Comparison of ENCODE assay signal across 25 cellular contexts in the genomic region with DNA sequence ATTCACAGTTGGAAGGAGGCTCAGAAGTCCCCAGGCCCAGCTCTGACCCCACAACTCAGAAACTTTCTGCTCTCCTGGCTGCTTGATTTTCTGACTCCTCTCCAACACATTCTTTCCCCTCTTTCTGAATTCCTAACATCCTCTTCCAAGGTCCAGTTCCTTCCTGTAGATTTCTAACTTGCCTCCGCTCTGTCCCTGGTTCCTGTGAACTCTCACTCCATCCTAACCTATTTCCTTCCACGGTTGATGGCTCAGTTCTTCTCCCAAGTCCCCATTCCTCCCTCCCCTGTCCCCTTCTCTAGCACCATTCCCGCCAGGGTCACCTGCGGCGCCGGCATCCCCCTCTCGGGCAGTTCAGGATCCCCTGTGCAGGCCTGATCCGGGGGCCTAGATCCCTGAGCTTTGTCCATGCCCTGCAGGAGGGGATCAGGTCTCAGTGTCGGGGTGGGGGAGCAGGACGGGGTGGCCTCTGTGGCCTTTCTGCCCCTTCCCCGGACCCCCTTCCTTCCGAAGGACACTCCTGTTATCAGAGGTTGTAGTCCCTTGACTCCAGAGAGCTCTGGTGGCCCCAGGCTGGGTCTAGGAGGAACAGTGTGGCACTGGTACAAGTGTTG. TPM values are rescaled to one million over a fixed set of nuclear protein-coding genes. Genes with fewer than 3 reads are reported as not detected.
DNase-seq lines count a peak whose midpoint lies in the region; ATAC-seq and TF ChIP-seq lines count a peak whose summit lies in the region.
"Had no signal": no experiment of that assay in that cellular context is flagged by ENCODE, and none has a peak within 500 bp of the region (broad histone marks: within the 10 kb centered on the region; RNA-seq: fewer than 3 reads in every experiment).

No MANE protein-coding gene starts in this region.

- POLR2A ChIA-PET in GM10248 (lab: Yijun Ruan, JAX) = no interaction called here

- no peak overlapping the region for H2BK5ac ChIP-seq in H9 (ENCODE audit: insufficient read length, low read length)

- H2BK12ac ChIP-seq in H9 (ENCODE audit: insufficient read length, low read depth, low read length) = no peak overlapping the region

- no peak overlapping the region for H3K18ac ChIP-seq in H9 (ENCODE audit: insufficient read length, low read depth, low read length)

- no peaks in the 10 kb centered on the region for H3K79me2 ChIP-seq in H9 (ENCODE audit: insufficient read depth, low read length)

- H4K20me1 ChIP-seq in H9 (ENCODE audit: control insufficient read depth, insufficient read depth, insufficient read length) = no peaks in the 10 kb centered on the region

- WGBS in H9 (ENCODE audit: extremely low coverage, insufficient read length, low lambda C conversion rate) = no CpG with 5 or more reads among the region's 12 CpGs

- no peak overlapping the region for H4K5ac ChIP-seq in H9 (ENCODE audit: insufficient read length, low read depth, low read length)

- no peak overlapping the region for H3K23ac ChIP-seq in H9 (ENCODE audit: insufficient read length, low read depth, low read length)

- H3K79me1 ChIP-seq in H9 (ENCODE audit: insufficient read depth, low read depth, low read length, poor library complexity, severe bottlenecking) = no peaks in the 10 kb centered on the region

- no peak overlapping the region for H3K14ac ChIP-seq in H9 (ENCODE audit: insufficient read depth, low read length)

- H4K91ac ChIP-seq in H9 (ENCODE audit: insufficient read length, low read depth, low read length) = no peak overlapping the region

- DNase-seq in H9 (peak; percentile 13), coronary artery (ENCODE audit: low spot score) (peak; percentile 66), HPDE6-E6E7 (ENCODE audit: extremely low spot score) (no peak), GM10248 (ENCODE audit: extremely low spot score) (no peak)
- DNase-seq: activated CD4-positive, alpha-beta T cell treated with anti-CD3 and anti-CD28 coated beads for 1 hour; activated naive CD4-positive, alpha-beta T cell treated with anti-CD3 and anti-CD28 coated beads, Interleukin-2, amount 50 U/mL, for 16 hours; activated T-cell treated with anti-CD3 and anti-CD28 coated beads, Interleukin-2, amount 50 U/mL, for 4 hours; anterior cingulate cortex; CD4-positive, alpha-beta T cell; effector CD8-positive, alpha-beta T cell; KBM-7; left colon; mesenchymal stem cell; NCI-H1694 treated with DMSO at 0.1 percent for 48 hours; NCI-H526 treated with DMSO at 0.1 percent for 48 hours; Right ventricle myocardium superior; small intestine; stimulated activated CD4-positive, alpha-beta T cell treated with anti-CD3 and anti-CD28 coated beads, Interleukin-4, amount 100 ng/mL, for 1 hour; SW 1271 had no signal

- H3K4me3 Mint-ChIP-seq in H9 (no peak overlapping the region), nephron (no peak overlapping the region)
- H3K4me3 Mint-ChIP-seq: activated T-cell treated with anti-CD3 and anti-CD28 coated beads, Interleukin-2, amount 50 U/mL, for 4 hours; CD4-positive, alpha-beta T cell; stimulated activated naive CD8-positive, alpha-beta T cell treated with anti-CD3 and anti-CD28 coated beads, Interleukin-15, Interleukin-2, amounts not matched to agents 100 ng/mL and 50 ng/mL, for 24 hours; type B pancreatic cell had no signal

- no peak overlapping the region for H4K8ac ChIP-seq in H9 (replicated peaks; ENCODE audit: insufficient read length, low read depth, low read length)

- H3K4me1 ChIP-seq in H9 (ENCODE audit: insufficient read depth, low read length) = no peaks in the 10 kb centered on the region

- no peak overlapping the region for H3K9ac ChIP-seq in H9 (ENCODE audit: extremely low read depth, insufficient read length, low read length)

- H3K4me1 Mint-ChIP-seq in H9 = peaks cover 15 to 18% of the 10 kb centered on the region in 2 experiments
- peaks cover 41% of the 10 kb centered on the region for H3K4me1 Mint-ChIP-seq in nephron

- no peaks in the 10 kb centered on the region for H3K23me2 ChIP-seq in H9 (ENCODE audit: insufficient read length, low read depth, low read length, poor library complexity, severe bottlenecking)

- H2AK5ac ChIP-seq in H9 (ENCODE audit: insufficient read length, low read length) = no peak overlapping the region

- no peaks in the 10 kb centered on the region; the same call in 1 of the 2 replicates for H3K27me3 ChIP-seq in H9 (ENCODE audit: insufficient read depth, low read length)

- TF ChIP-seq CTCF in H9 (conservative IDR thresholded peaks at IDR 0.05) (no peak), coronary artery (IDR thresholded peaks at IDR 0.05) (no peak), nephron (IDR thresholded peaks at IDR 0.05; ENCODE audit: unreplicated experiment in 3 of 3) (no peak), GM10248 (IDR thresholded peaks at IDR 0.05; ENCODE audit: control extremely low read depth, extremely low read depth, low read depth, missing control alignments) (no peak)

- H3T11ph ChIP-seq in H9 (ENCODE audit: low read length) = no peak overlapping the region

- H3K27ac Mint-ChIP-seq in H9 (peak overlapping the region in 1 of 3 experiments; percentile 67; a peak in 2 of 7 replicates), nephron (peak overlapping the region; percentile 35 to 82 (median 48))
- H3K27ac Mint-ChIP-seq: CD4-positive, alpha-beta T cell; stimulated activated naive CD8-positive, alpha-beta T cell treated with anti-CD3 and anti-CD28 coated beads, Interleukin-15, Interleukin-2, amounts not matched to agents 100 ng/mL and 50 ng/mL, for 24 hours; type B pancreatic cell had no signal

- H3K4ac ChIP-seq in H9 (ENCODE audit: low read depth, low read length) = no peak overlapping the region

- no peak for ATAC-seq in HG03108 (IDR thresholded peaks at IDR 0.05; ENCODE audit: unreplicated experiment)
- ATAC-seq: activated T-cell treated with anti-CD3 and anti-CD28 coated beads, Interleukin-2, amount 50 U/mL, for 4 hours; left colon had no signal

- H3K9me3 Mint-ChIP-seq in H9 = no peaks in the 10 kb centered on the region
- no peaks in the 10 kb centered on the region for H3K9me3 Mint-ChIP-seq in nephron
- H3K9me3 Mint-ChIP-seq: activated T-cell treated with anti-CD3 and anti-CD28 coated beads, Interleukin-2, amount 50 U/mL, for 4 hours; CD4-positive, alpha-beta T cell; stimulated activated naive CD8-positive, alpha-beta T cell treated with anti-CD3 and anti-CD28 coated beads, Interleukin-15, Interleukin-2, amounts not matched to agents 100 ng/mL and 50 ng/mL, for 24 hours; type B pancreatic cell had no signal

- no peak overlapping the region for H2AFZ ChIP-seq in H9 (ENCODE audit: low read length)

- no peak overlapping the region for H2BK120ac ChIP-seq in H9 (ENCODE audit: low read depth, low read length, poor library complexity, severe bottlenecking)

- H3K4me3 ChIP-seq in coronary artery = no peak overlapping the region
- H3K4me3 ChIP-seq: GM12878 had no signal

- H3K36me3 Mint-ChIP-seq in H9 (ENCODE audit: insufficient read depth in 1 of 3, low read depth in 3 of 3) (peaks cover 18 to 58% (median 43%) of the 10 kb centered on the region in 3 experiments), nephron (ENCODE audit: low read depth) (peaks cover 27% of the 10 kb centered on the region)

- H2BK15ac ChIP-seq in H9 (ENCODE audit: low read depth, low read length) = no peak overlapping the region

- CTCF ChIA-PET in GM10248 (lab: Yijun Ruan, JAX) = interaction anchor here (1.0 to 1.7 kb wide), 3 partner anchors 9 to 36 kb away, joined by 3 to 5 read pairs (median 3); no protein-coding TSS in a partner anchor

- H3K4me2 ChIP-seq in H9 (ENCODE audit: insufficient read depth, insufficient read length, low read length) = no peak overlapping the region

- H2BK20ac ChIP-seq in H9 (ENCODE audit: low read depth, low read length, poor library complexity, severe bottlenecking) = no peak overlapping the region

- H3K27me3 Mint-ChIP-seq in H9 (ENCODE audit: low read depth) = peaks cover 15% of the 10 kb centered on the region
- H3K27me3 Mint-ChIP-seq in nephron (ENCODE audit: low read depth) = no peaks in the 10 kb centered on the region

- H3K27ac ChIP-seq in H9 (ENCODE audit: insufficient read length, low read depth, low read length) (no peak overlapping the region), coronary artery (peak overlapping the region in 1 of 2 donors; percentile 73)

- no peaks in the 10 kb centered on the region for H3K9me3 ChIP-seq in H9 (ENCODE audit: control insufficient read depth, low read depth, low read length)

- H3K56ac ChIP-seq in H9 (ENCODE audit: insufficient read length, low read depth, low read length) = no peak overlapping the region

RNA-seq across cellular contexts. Expression of gene SLC22A17, which starts 6.0 kb away (rescaled TPM):
- total RNA-seq in H9 (2021) = 33.0 and 34.0 TPM in 2 replicates
- total RNA-seq: GM12878 had no signal

RNA-seq across cellular contexts. Expression of gene EFS, which starts 6.3 kb away (rescaled TPM):
- total RNA-seq in H9 (2021) = 31.9 and 32.1 TPM in 2 replicates
- total RNA-seq: CD4-positive, alpha-beta T cell; pulmonary artery endothelial cell had no signal

RNA-seq across cellular contexts. Expression of gene IL25, which starts 13.9 kb away (rescaled TPM):
- not detected in 2 replicates for total RNA-seq in H9 (2021)
- total RNA-seq: activated T-cell treated with anti-CD3 and anti-CD28 coated beads, Interleukin-2, amount 50 U/mL, for 4 hours; CD4-positive, alpha-beta T cell; GM12878; left colon; pulmonary artery endothelial cell; Right ventricle myocardium superior had no signal

RNA-seq across cellular contexts. Expression of gene CMTM5, which starts 18.2 kb away (rescaled TPM):
- total RNA-seq in H9 (2021) = not detected in 2 replicates
- total RNA-seq: activated T-cell treated with anti-CD3 and anti-CD28 coated beads, Interleukin-2, amount 50 U/mL, for 4 hours; CD4-positive, alpha-beta T cell; GM12878; pulmonary artery endothelial cell had no signal

RNA-seq across cellular contexts. Expression of gene PABPN1, which starts 37.4 kb away (rescaled TPM):
- total RNA-seq in H9 (2021) = 331 and 333 TPM in 2 replicates

Comparison
In these comparisons a context has a peak if more than half of its experiments do, and no peak if none do; other contexts are left out.
1. DNase-seq: peak in H9 (single experiment) and coronary artery (single experiment); none in HPDE6-E6E7 (single experiment) and GM10248 (single experiment).